15 cellular contexts compared by ENCODE assay signal in the genomic region with DNA sequence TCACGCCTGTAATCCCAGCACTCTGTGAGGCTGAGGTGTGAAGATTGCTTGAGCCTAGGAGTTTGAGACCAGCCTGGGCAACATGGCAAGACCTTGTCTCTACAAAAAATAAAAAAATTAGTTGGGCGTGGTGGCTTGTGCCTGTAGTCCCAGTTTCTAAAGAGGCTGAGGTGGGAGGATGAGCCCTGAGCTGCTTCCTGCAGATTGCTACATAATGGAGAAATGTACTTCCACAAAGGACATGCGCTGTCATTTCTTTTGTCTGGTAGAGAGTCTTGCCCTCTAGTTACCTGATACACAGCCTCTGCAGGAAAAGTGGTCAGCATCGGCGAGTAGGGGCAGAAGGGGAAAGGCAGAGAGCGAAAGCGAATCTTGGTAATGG.
"Had no signal": no experiment of that assay in that cellular context is flagged by ENCODE, and none has a peak within 500 bp of the region (broad histone marks: within the 10 kb centered on the region; RNA-seq: fewer than 3 reads in every experiment).

No MANE protein-coding gene starts in this region.

- H3K27ac Mint-ChIP-seq: activated CD4-positive, alpha-beta T cell treated with anti-CD3 and anti-CD28 coated beads, Interleukin-2, amount 10 ng/mL, durations not matched to agents 24 days and 14 days; activated T-cell treated with anti-CD3 and anti-CD28 coated beads, Interleukin-2, amount 50 U/mL, for 72 hours; natural killer cell; T-cell had no signal

- H3K27ac ChIP-seq: prostate gland, right atrium auricular region, thyroid gland had no signal

- H3K27me3 Mint-ChIP-seq: activated CD4-positive, alpha-beta T cell treated with anti-CD3 and anti-CD28 coated beads, Interleukin-2, amount 10 ng/mL, durations not matched to agents 24 days and 14 days; T-cell had no signal

- H3K4me1 Mint-ChIP-seq: activated CD4-positive, alpha-beta T cell treated with anti-CD3 and anti-CD28 coated beads, Interleukin-2, amount 10 ng/mL, durations not matched to agents 24 days and 14 days; natural killer cell; T-cell had no signal

- DNase-seq: activated CD4-positive, alpha-beta T cell treated with anti-CD3 and anti-CD28 coated beads, Interleukin-2, amount 10 ng/mL, durations not matched to agents 24 days and 14 days; activated effector memory CD4-positive, alpha-beta T cell treated with anti-CD3 and anti-CD28 coated beads, Interleukin-2, amount 50 U/mL, for 16 hours; activated naive CD4-positive, alpha-beta T cell treated with anti-CD3 and anti-CD28 coated beads, Interleukin-2, amount 50 U/mL, for 16 hours; activated T-cell treated with anti-CD3 and anti-CD28 coated beads, Interleukin-2, amount 50 U/mL, for 72 hours; aorta; cortex of kidney; natural killer cell; stimulated activated CD4-positive, alpha-beta T cell treated with anti-CD3 and anti-CD28 coated beads, Interleukin-2, amount 100 ng/mL, for 24 hours; stimulated activated naive CD4-positive, alpha-beta T cell treated with Interleukin-2 at 50 U/mL for 16 hours; T-cell; T-helper 9 cell; thyroid gland had no signal

- H3K27me3 ChIP-seq: gastrocnemius medialis, right atrium auricular region, thyroid gland had no signal

- H3K4me3 Mint-ChIP-seq: activated CD4-positive, alpha-beta T cell treated with anti-CD3 and anti-CD28 coated beads, Interleukin-2, amount 10 ng/mL, durations not matched to agents 24 days and 14 days; activated T-cell treated with anti-CD3 and anti-CD28 coated beads, Interleukin-2, amount 50 U/mL, for 72 hours; natural killer cell; T-cell had no signal

- H3K36me3 Mint-ChIP-seq: natural killer cell had no signal

- ATAC-seq: activated T-cell treated with anti-CD3 and anti-CD28 coated beads, Interleukin-2, amount 50 U/mL, for 72 hours; natural killer cell; T-cell had no signal

- H3K4me3 ChIP-seq: gastrocnemius medialis, prostate gland, right atrium auricular region, thyroid gland had no signal

- H3K9me3 ChIP-seq: gastrocnemius medialis, prostate gland, right atrium auricular region, thyroid gland had no signal

- H3K4me1 ChIP-seq: gastrocnemius medialis, prostate gland, right atrium auricular region, thyroid gland had no signal

- H3K9me3 Mint-ChIP-seq: activated CD4-positive, alpha-beta T cell treated with anti-CD3 and anti-CD28 coated beads, Interleukin-2, amount 10 ng/mL, durations not matched to agents 24 days and 14 days; activated T-cell treated with anti-CD3 and anti-CD28 coated beads, Interleukin-2, amount 50 U/mL, for 72 hours; natural killer cell; T-cell had no signal
